Comparison of ENCODE assay signal across 20 cellular contexts in the genomic region with DNA sequence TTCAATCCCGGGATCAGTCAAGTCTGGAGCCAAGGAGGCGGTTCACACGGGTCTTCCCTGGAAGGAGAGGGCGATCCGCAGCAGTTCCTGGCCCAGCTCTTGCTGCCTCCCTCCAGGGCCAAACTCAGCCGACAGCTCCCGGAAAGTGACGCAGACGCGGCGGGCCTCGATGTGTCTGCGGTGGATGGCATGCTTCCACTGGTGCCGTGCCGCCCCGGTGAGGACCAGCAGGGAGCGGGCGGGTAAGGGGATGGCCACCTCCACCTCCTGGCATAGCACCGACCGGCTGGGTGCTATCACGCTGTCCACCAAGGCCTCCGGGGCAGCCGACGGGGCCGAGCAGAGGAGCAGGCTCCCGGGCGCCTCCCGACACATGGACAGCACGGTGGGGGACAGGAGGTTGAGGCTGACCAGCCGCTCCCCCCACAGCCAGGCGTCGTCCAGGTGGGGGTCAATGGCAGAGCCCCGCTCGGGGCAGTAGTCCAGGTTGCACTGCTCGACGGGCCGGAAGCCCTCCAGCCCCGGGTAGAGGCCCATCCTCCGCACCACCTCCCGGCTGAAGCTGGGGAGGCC.
"Had no signal": no experiment of that assay in that cellular context is flagged by ENCODE, and none has a peak within 500 bp of the region (broad histone marks: within the 10 kb centered on the region; RNA-seq: fewer than 3 reads in every experiment).

No MANE protein-coding gene starts in this region.

- H3K36me3 ChIP-seq: neural progenitor cell, ovary had no signal

- H3K27ac Mint-ChIP-seq: natural killer cell treated with Interleukin-12 subunit alpha and Interleukin-12 subunit beta and Interleukin-15 and Interleukin-18, amount 100 ng/mL, for 72 hours; neural progenitor cell had no signal

- H3K36me3 Mint-ChIP-seq: natural killer cell treated with Interleukin-12 subunit alpha and Interleukin-12 subunit beta and Interleukin-15 and Interleukin-18, amount 100 ng/mL, for 72 hours had no signal

- H3K27me3 ChIP-seq: esophagus muscularis mucosa, gastrocnemius medialis, neural progenitor cell, ovary, tibial nerve, upper lobe of right lung had no signal

- H3K27me3 Mint-ChIP-seq: natural killer cell treated with Interleukin-12 subunit alpha and Interleukin-12 subunit beta and Interleukin-15 and Interleukin-18, amount 100 ng/mL, for 72 hours had no signal

- H3K9ac ChIP-seq: neural progenitor cell had no signal

- ATAC-seq: gastrocnemius medialis; left cardiac atrium; lower lobe of right lung; natural killer cell treated with Interleukin-12 subunit alpha and Interleukin-12 subunit beta and Interleukin-15 and Interleukin-18, amount 100 ng/mL, for 72 hours; right cardiac atrium; upper lobe of right lung had no signal

- H3K4me2 ChIP-seq: neural progenitor cell had no signal

- H3K9me3 Mint-ChIP-seq: natural killer cell treated with Interleukin-12 subunit alpha and Interleukin-12 subunit beta and Interleukin-15 and Interleukin-18, amount 100 ng/mL, for 72 hours; neural progenitor cell had no signal

- H3K27ac ChIP-seq: coronary artery, esophagus muscularis mucosa, gastrocnemius medialis, left ventricle myocardium inferior, lower lobe of right lung, neural progenitor cell, ovary, tibial nerve, upper lobe of right lung had no signal

- DNase-seq: central memory CD4-positive, alpha-beta T cell; effector CD4-positive, alpha-beta T cell; gastrocnemius medialis; left cardiac atrium; left ventricle myocardium inferior; lower lobe of right lung; mesenchymal stem cell; midbrain; ovary; stimulated activated CD4-positive, alpha-beta T cell treated with anti-CD3 and anti-CD28 coated beads, Interleukin-2, amount 100 ng/mL, for 48 hours; stimulated activated naive CD4-positive, alpha-beta T cell treated with Interleukin-2 at 50 U/mL for 16 hours; upper lobe of right lung had no signal

- H2AFZ ChIP-seq: neural progenitor cell had no signal

- H3K9me3 ChIP-seq: esophagus muscularis mucosa, gastrocnemius medialis, left ventricle myocardium inferior, lower lobe of right lung, ovary, tibial nerve, upper lobe of right lung had no signal

- H3K4me3 Mint-ChIP-seq: natural killer cell treated with Interleukin-12 subunit alpha and Interleukin-12 subunit beta and Interleukin-15 and Interleukin-18, amount 100 ng/mL, for 72 hours; neural progenitor cell had no signal

- FAIRE-seq: keratinocyte had no signal

- H3K4me1 ChIP-seq: gastrocnemius medialis, lower lobe of right lung, neural progenitor cell, upper lobe of right lung had no signal

- H3K4me3 ChIP-seq: coronary artery, esophagus muscularis mucosa, gastrocnemius medialis, left ventricle myocardium inferior, lower lobe of right lung, neural progenitor cell, ovary, smooth muscle cell, tibial nerve, upper lobe of right lung had no signal
